ENCODE assay signal across 16 cellular contexts in genomic region chr1:30513396-30514136, GRCh38.
DNase-seq lines count a peak whose midpoint lies in the region; ATAC-seq, FAIRE-seq and TF ChIP-seq lines count a peak whose summit lies in the region.
"Had no signal": no experiment of that assay in that cellular context is flagged by ENCODE, and none has a peak within 500 bp of the region (broad histone marks: within the 10 kb centered on the region; RNA-seq: fewer than 3 reads in every experiment).

No MANE protein-coding gene starts in this region.

- no peak overlapping the region for H2BK20ac ChIP-seq in H1 (ENCODE audit: low read length)

- H3K36me3 ChIP-seq in H1 (ENCODE audit: control insufficient read depth in 2 of 4, insufficient read depth in 4 of 4, low read length in 3 of 4) (no peaks in the 10 kb centered on the region), stomach (no peaks in the 10 kb centered on the region)
- H3K36me3 ChIP-seq: Peyer's patch had no signal

- no peaks in the 10 kb centered on the region; the same call in 1 of the 2 replicates for H3K23me2 ChIP-seq in H1 (ENCODE audit: low read depth, low read length)

- H3K36me3 Mint-ChIP-seq in activated CD8-positive, alpha-beta memory T cell treated with anti-CD3 and anti-CD28 coated beads, Interleukin-2, amount 10 ng/mL, durations not matched to agents 7 days and 5 days, result no peaks in the 10 kb centered on the region
- H3K36me3 Mint-ChIP-seq: CD4-positive, alpha-beta memory T cell; IgD-negative memory B cell had no signal

- H2AFZ ChIP-seq in H1 (ENCODE audit: low read length), result peak overlapping the region; percentile 48; the same call in 1 of the 2 replicates

- no peak overlapping the region for H2BK15ac ChIP-seq in H1 (ENCODE audit: low read length)

- H2AK5ac ChIP-seq in H1 (ENCODE audit: low read depth, low read length), result no peak overlapping the region

- no peaks in the 10 kb centered on the region for H3K79me1 ChIP-seq in H1 (ENCODE audit: low read depth, low read length)

- CTCF ChIA-PET in activated CD8-positive, alpha-beta memory T cell treated with anti-CD3 and anti-CD28 coated beads, Interleukin-2, amount 10 ng/mL, durations not matched to agents 7 days and 5 days (lab: Charles Lee), result no interaction called here
- CTCF ChIA-PET in H1 (lab: Charles Lee; ENCODE audit: partially characterized antibody), result interaction anchor here (0.5 to 1.3 kb wide), 4 partner anchors 12 to 202 kb away, joined by 3 to 4 read pairs (median 3); no protein-coding TSS in a partner anchor

- no peak for ATAC-seq in activated CD8-positive, alpha-beta memory T cell treated with anti-CD3 and anti-CD28 coated beads, Interleukin-2, amount 10 ng/mL, durations not matched to agents 7 days and 5 days
- ATAC-seq in HG03280 (IDR thresholded peaks at IDR 0.05; ENCODE audit: unreplicated experiment), result no peak
- ATAC-seq in GM21381 (IDR thresholded peaks at IDR 0.05; ENCODE audit: unreplicated experiment), result no peak

- no peaks in the 10 kb centered on the region for H3K27me3 Mint-ChIP-seq in activated CD8-positive, alpha-beta memory T cell treated with anti-CD3 and anti-CD28 coated beads, Interleukin-2, amount 10 ng/mL, durations not matched to agents 7 days and 5 days

- FAIRE-seq in H1 (lab: Jason Lieb, UNC), result no peak

- H3K27ac ChIP-seq in H1 (ENCODE audit: low read depth, low read length) (no peak overlapping the region), stomach (no peak overlapping the region)
- H3K27ac ChIP-seq: Peyer's patch had no signal

- no peak overlapping the region for H3K4me2 ChIP-seq in H1 (ENCODE audit: insufficient read depth in 1 of 2, low read depth in 2 of 2, low read length in 2 of 2)

- no peak overlapping the region; the same call in 1 of the 2 replicates for H2BK12ac ChIP-seq in H1 (ENCODE audit: low read depth, low read length)

- no peak overlapping the region for H3K4me3 ChIP-seq in H1 (ENCODE audit: extremely low read depth in 1 of 4, insufficient read depth in 2 of 4, low read depth in 3 of 4, low read length in 4 of 4)
- H3K4me3 ChIP-seq in stomach, result no peak overlapping the region
- H3K4me3 ChIP-seq: Peyer's patch had no signal

- no peaks in the 10 kb centered on the region for H3K4me1 Mint-ChIP-seq in activated CD8-positive, alpha-beta memory T cell treated with anti-CD3 and anti-CD28 coated beads, Interleukin-2, amount 10 ng/mL, durations not matched to agents 7 days and 5 days
- H3K4me1 Mint-ChIP-seq: B cell; CD4-positive, alpha-beta memory T cell; IgD-negative memory B cell had no signal

- H3K4me1 ChIP-seq in H1 (replicated peaks in 1 of 4; ENCODE audit: control insufficient read depth in 3 of 4, insufficient read depth in 4 of 4, low read length in 3 of 4) (peaks cover 3 to 13% (median 8%) of the 10 kb centered on the region in 4 experiments; a peak in 5 of 7 replicates), stomach (no peaks in the 10 kb centered on the region)
- H3K4me1 ChIP-seq: Peyer's patch had no signal

- H4K5ac ChIP-seq in H1 (ENCODE audit: insufficient read length, low read depth, low read length), result no peak overlapping the region

- H4K91ac ChIP-seq in H1 (replicated peaks; ENCODE audit: insufficient read length, low read length), result no peak overlapping the region

- intact Hi-C loops in stomach (cut with DNase I; ENCODE audit: low total_unique reads), result no loop called here

- H3K27ac Mint-ChIP-seq in activated CD8-positive, alpha-beta memory T cell treated with anti-CD3 and anti-CD28 coated beads, Interleukin-2, amount 10 ng/mL, durations not matched to agents 7 days and 5 days, result no peak overlapping the region
- H3K27ac Mint-ChIP-seq: B cell; CD4-positive, alpha-beta memory T cell had no signal

- TF ChIP-seq POLR2A in H1 (IDR thresholded peaks at IDR 0.05; ENCODE audit: control extremely low read depth in 1 of 2, low read depth in 2 of 2, low read length in 2 of 2) (no peak), stomach (IDR thresholded peaks at IDR 0.05) (no peak)

- no peaks in the 10 kb centered on the region for H4K20me1 ChIP-seq in H1 (replicated peaks in 1 of 2; ENCODE audit: control insufficient read depth in 1 of 2, insufficient read depth in 2 of 2, low read length in 2 of 2)

- TF ChIP-seq EP300 in H1 (IDR thresholded peaks at IDR 0.05; ENCODE audit: borderline replicate concordance in 1 of 2, low read depth in 2 of 2, low read length in 2 of 2) (no peak), stomach (IDR thresholded peaks at IDR 0.05) (no peak)

- H3K9me3 ChIP-seq in H1 (ENCODE audit: insufficient read depth in 2 of 2, low read depth in 1 of 2, low read length in 1 of 2) (no peaks in the 10 kb centered on the region), stomach (no peaks in the 10 kb centered on the region)
- H3K9me3 ChIP-seq: Peyer's patch had no signal

- H3K14ac ChIP-seq in H1 (ENCODE audit: insufficient read length), result no peak overlapping the region

- WGBS in H1 (ENCODE audit: extremely low coverage in 1 of 2, insufficient coverage in 1 of 2, insufficient read length in 1 of 2, insufficient replicate concordance in 2 of 2, low coverage in 1 of 2, low lambda C conversion rate in 2 of 2, missing lambda C conversion rate in 1 of 2), 2 experiments, result 88% methylated on average over 10 of the region's 12 CpGs; no CpG with 5 or more reads in 1 of the 2 experiments
- WGBS in stomach, 5 donors, result 60 to 73% (median 64%) methylated on average over 11 to 12 of the region's 12 CpGs

- no peak overlapping the region for H3K56ac ChIP-seq in H1 (replicated peaks; ENCODE audit: insufficient read length, low read depth, low read length)

- TF ChIP-seq CTCF in H1 (IDR thresholded peaks at IDR 0.05; ENCODE audit: control extremely low read depth in 1 of 3, insufficient read depth in 1 of 3, low read depth in 1 of 3, low read length in 3 of 3) (no peak), stomach (IDR thresholded peaks at IDR 0.05) (no peak)

- H3K27me3 ChIP-seq in H1 (replicated peaks in 1 of 4; ENCODE audit: control insufficient read depth in 3 of 4, extremely low read depth in 1 of 4, insufficient read depth in 3 of 4, low read length in 3 of 4) (no peaks in the 10 kb centered on the region), stomach (peaks cover 0 to 28% (median 8%) of the 10 kb centered on the region in 3 donors)
- H3K27me3 ChIP-seq: Peyer's patch had no signal

- no peak overlapping the region for H3K18ac ChIP-seq in H1 (ENCODE audit: extremely low read depth, low read length)

- POLR2A ChIA-PET in H1 (lab: Charles Lee; ENCODE audit: partially characterized antibody), result no interaction called here

- no peaks in the 10 kb centered on the region for H3K9me3 Mint-ChIP-seq in activated CD8-positive, alpha-beta memory T cell treated with anti-CD3 and anti-CD28 coated beads, Interleukin-2, amount 10 ng/mL, durations not matched to agents 7 days and 5 days (ENCODE audit: low read depth)

- H3K9ac ChIP-seq in H1 (replicated peaks in 1 of 4; ENCODE audit: extremely low read depth in 1 of 4, low read depth in 3 of 4, low read length in 3 of 4), result no peak overlapping the region

- H3K4ac ChIP-seq in H1 (replicated peaks; ENCODE audit: insufficient read length, low read depth, low read length), result no peak overlapping the region

- no peak for TF ChIP-seq RAD21 in H1 (IDR thresholded peaks at IDR 0.05 in 1 of 2, conservative IDR thresholded peaks at IDR 0.05 in 1 of 2; ENCODE audit: low read depth in 2 of 2, low read length in 2 of 2)

- H3K4me3 Mint-ChIP-seq in activated CD8-positive, alpha-beta memory T cell treated with anti-CD3 and anti-CD28 coated beads, Interleukin-2, amount 10 ng/mL, durations not matched to agents 7 days and 5 days, result no peak overlapping the region
- H3K4me3 Mint-ChIP-seq: B cell; CD4-positive, alpha-beta memory T cell; IgD-negative memory B cell had no signal

- H2BK120ac ChIP-seq in H1 (replicated peaks; ENCODE audit: low read depth, low read length), result no peak overlapping the region

- H3K23ac ChIP-seq in H1 (ENCODE audit: insufficient read length), result no peak overlapping the region

- no peaks in the 10 kb centered on the region for H3K79me2 ChIP-seq in H1 (ENCODE audit: control insufficient read depth in 1 of 2, insufficient read depth in 2 of 2, low read length in 2 of 2)

- H2BK5ac ChIP-seq in H1 (ENCODE audit: low read depth, low read length), result no peak overlapping the region

- H4K8ac ChIP-seq in H1 (ENCODE audit: extremely low read depth, insufficient read depth, low read length), result no peak overlapping the region

- peak; percentile 3 for DNase-seq in activated CD8-positive, alpha-beta memory T cell treated with anti-CD3 and anti-CD28 coated beads, Interleukin-2, amount 10 ng/mL, durations not matched to agents 7 days and 5 days
- peak in 1 of 2 experiments; percentile 38 for DNase-seq in H1 (ENCODE audit: low read depth in 1 of 2, low spot score in 2 of 2)
- peak; percentile 28 for DNase-seq in mucosa of gallbladder (ENCODE audit: low spot score)
- peak; percentile 17 for DNase-seq in stomach
- no peak for DNase-seq in occipital lobe (lab: John Stamatoyannopoulos, UW)
- DNase-seq: CD4-positive, alpha-beta memory T cell; H7; NCI-H1417; NCI-H1930; NCI-H510A treated with DMSO at 0.1 percent for 48 hours; Peyer's patch; SHP77 treated with DMSO at 0.1 percent for 48 hours had no signal

TF ChIP-seq in H1, 55 proteins besides CTCF, POLR2A, EP300 and RAD21:
- TF ChIP-seq YY1 (IDR thresholded peaks at IDR 0.05; ENCODE audit: low read depth, low read length), result no peak
- TF ChIP-seq BRCA1 (IDR thresholded peaks at IDR 0.05; ENCODE audit: low read depth, low read length), result no peak
- no peak for TF ChIP-seq BCL11A (IDR thresholded peaks at IDR 0.05; ENCODE audit: low read depth in 2 of 2, low read length in 2 of 2)
- no peak for TF ChIP-seq TAF1 (IDR thresholded peaks at IDR 0.05; ENCODE audit: low read depth, low read length)
- no peak for TF ChIP-seq CBX5 (IDR thresholded peaks at IDR 0.05; ENCODE audit: low read depth, low read length)
- no peak for TF ChIP-seq PHF8 (conservative IDR thresholded peaks at IDR 0.05; ENCODE audit: low read depth, low read length)
- no peak for TF ChIP-seq ASH2L (IDR thresholded peaks at IDR 0.05; ENCODE audit: low read length)
- no peak for TF ChIP-seq SIN3A (conservative IDR thresholded peaks at IDR 0.05 in 1 of 2, IDR thresholded peaks at IDR 0.05 in 1 of 2; ENCODE audit: low read depth in 1 of 2, low read length in 2 of 2)
- TF ChIP-seq USF2 (IDR thresholded peaks at IDR 0.05; ENCODE audit: low read length), result no peak
- TF ChIP-seq MAX (IDR thresholded peaks at IDR 0.05), result no peak
- TF ChIP-seq MAFK (IDR thresholded peaks at IDR 0.05; ENCODE audit: low read depth, low read length), result no peak
TF ChIP-seq in H1: peak in this region for 0.
